ENCODE assay signal across 8 cellular contexts in the genomic region with DNA sequence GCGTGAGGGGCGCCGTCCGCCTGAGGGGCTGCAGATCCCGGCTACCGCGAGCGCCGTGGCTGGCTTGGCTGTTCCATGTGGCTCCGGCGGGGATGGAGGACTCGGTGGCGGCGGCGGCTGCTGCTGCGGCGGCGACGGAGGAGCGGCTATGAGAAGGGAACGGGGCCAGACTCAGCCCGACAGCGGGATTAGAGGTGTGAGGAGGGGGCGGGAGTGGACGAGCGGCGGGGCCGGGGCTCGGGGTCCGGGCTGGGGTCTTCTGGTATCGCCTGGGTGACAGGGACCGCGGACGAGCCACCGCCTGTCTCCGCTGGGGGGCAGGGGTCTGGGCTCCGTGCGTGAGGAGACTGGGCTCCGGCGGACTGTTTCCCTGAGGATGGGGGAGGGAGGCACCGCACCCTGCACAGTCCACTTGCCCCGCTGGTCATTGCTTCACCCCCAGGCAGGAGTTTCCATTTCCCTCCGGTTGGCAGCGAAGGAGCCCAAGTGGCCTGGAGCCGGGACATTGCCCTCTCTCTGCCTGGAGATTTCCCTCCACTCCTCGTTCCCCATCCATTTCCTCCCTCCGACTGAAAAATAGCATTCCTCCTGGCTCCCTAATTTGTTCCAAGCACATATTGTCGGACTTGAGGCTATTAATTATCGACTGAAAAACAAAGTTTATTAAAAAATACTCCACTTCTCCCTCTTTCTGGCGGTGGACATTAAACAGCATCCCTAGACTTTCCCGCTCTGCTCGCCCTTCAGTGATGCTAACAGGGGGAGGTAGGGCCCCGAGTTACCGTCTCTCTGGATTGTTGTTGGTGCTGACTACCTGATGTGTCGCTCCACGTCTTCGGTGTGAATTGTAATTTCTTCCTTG. TPM values are rescaled to one million over a fixed set of nuclear protein-coding genes. Genes with fewer than 3 reads are reported as not detected.
DNase-seq lines count a peak whose midpoint lies in the region; ATAC-seq and TF ChIP-seq lines count a peak whose summit lies in the region.

No MANE protein-coding gene starts in this region.

- peak overlapping the region; percentile 79 to 91 for H3K4me3 ChIP-seq in esophagus (ENCODE audit: low read depth in 1 of 2, low read length in 2 of 2)
- H3K4me3 ChIP-seq in mononuclear cell (ENCODE audit: low read length): peak overlapping the region; percentile 65

- WGBS in esophagus, 2 donors: 1 to 2% methylated on average over 36 to 57 of the region's 57 CpGs

- no peaks in the 10 kb centered on the region for H3K27me3 ChIP-seq in esophagus (ENCODE audit: control insufficient read depth in 1 of 2, insufficient read depth in 2 of 2, low read length in 2 of 2)
- H3K27me3 ChIP-seq in mononuclear cell (ENCODE audit: insufficient read depth, low read length): no peaks in the 10 kb centered on the region

- H3K4me1 Mint-ChIP-seq in HFFc6 (ENCODE audit: low read depth): peaks cover 34% of the 10 kb centered on the region
- peaks cover 29% of the 10 kb centered on the region for H3K4me1 Mint-ChIP-seq in activated CD8-positive, alpha-beta memory T cell treated with anti-CD3 and anti-CD28 coated beads, Interleukin-2, amount 10 ng/mL, durations not matched to agents 7 days and 5 days

- H3K27ac ChIP-seq in esophagus (ENCODE audit: low read depth in 2 of 2, low read length in 1 of 2): peak overlapping the region; percentile 79 to 95

- H3K27me3 Mint-ChIP-seq in HFFc6 (ENCODE audit: insufficient read depth): peaks cover 3% of the 10 kb centered on the region
- peaks cover 5% of the 10 kb centered on the region for H3K27me3 Mint-ChIP-seq in activated CD8-positive, alpha-beta memory T cell treated with anti-CD3 and anti-CD28 coated beads, Interleukin-2, amount 10 ng/mL, durations not matched to agents 7 days and 5 days

- H3K9me3 Mint-ChIP-seq in HFFc6: peaks cover 10% of the 10 kb centered on the region
- peaks cover 6% of the 10 kb centered on the region for H3K9me3 Mint-ChIP-seq in activated CD8-positive, alpha-beta memory T cell treated with anti-CD3 and anti-CD28 coated beads, Interleukin-2, amount 10 ng/mL, durations not matched to agents 7 days and 5 days (ENCODE audit: low read depth)

- H3K36me3 Mint-ChIP-seq in HFFc6 (ENCODE audit: low read depth): peaks cover 28% of the 10 kb centered on the region
- H3K36me3 Mint-ChIP-seq in activated CD8-positive, alpha-beta memory T cell treated with anti-CD3 and anti-CD28 coated beads, Interleukin-2, amount 10 ng/mL, durations not matched to agents 7 days and 5 days: peaks cover 19% of the 10 kb centered on the region

- no peak for ATAC-seq in activated CD8-positive, alpha-beta memory T cell treated with anti-CD3 and anti-CD28 coated beads, Interleukin-2, amount 10 ng/mL, durations not matched to agents 7 days and 5 days

- peak; percentile 14 for DNase-seq in NCI-H1694 treated with DMSO at 0.1 percent for 48 hours (lab: John Stamatoyannopoulos, UW)
- no peak for DNase-seq in NCI-H1694 (lab: John Stamatoyannopoulos, UW)
- DNase-seq in HFFc6: peak; percentile 31
- DNase-seq in NCI-H2171 (lab: John Stamatoyannopoulos, UW): peak; percentile 52
- peak; percentile 53 for DNase-seq in activated CD8-positive, alpha-beta memory T cell treated with anti-CD3 and anti-CD28 coated beads, Interleukin-2, amount 10 ng/mL, durations not matched to agents 7 days and 5 days
- DNase-seq in superior temporal gyrus (ENCODE audit: extremely low spot score): peak; percentile 62

- H3K9me3 ChIP-seq in esophagus (ENCODE audit: control insufficient read depth in 2 of 2, insufficient read depth in 1 of 2, low read depth in 1 of 2, low read length in 1 of 2) (no peaks in the 10 kb centered on the region), mononuclear cell (ENCODE audit: low read depth, low read length) (no peaks in the 10 kb centered on the region)

- H3K4me3 Mint-ChIP-seq in HFFc6: peak overlapping the region; percentile 94
- H3K4me3 Mint-ChIP-seq in activated CD8-positive, alpha-beta memory T cell treated with anti-CD3 and anti-CD28 coated beads, Interleukin-2, amount 10 ng/mL, durations not matched to agents 7 days and 5 days: peak overlapping the region; percentile 83

- H3K4me1 ChIP-seq in esophagus (ENCODE audit: control insufficient read depth in 2 of 2, insufficient read depth in 2 of 2, low read length in 1 of 2): no peaks in the 10 kb centered on the region
- H3K4me1 ChIP-seq in mononuclear cell (ENCODE audit: insufficient read depth, low read length): peaks cover 19% of the 10 kb centered on the region

- CTCF ChIA-PET in activated CD8-positive, alpha-beta memory T cell treated with anti-CD3 and anti-CD28 coated beads, Interleukin-2, amount 10 ng/mL, durations not matched to agents 7 days and 5 days (lab: Charles Lee): interaction anchor here (1.5 kb wide), 1 partner anchor 249 kb away, joined by 3 read pairs; no protein-coding TSS in a partner anchor

- H3K36me3 ChIP-seq in esophagus (ENCODE audit: control insufficient read depth in 2 of 2, insufficient read depth in 2 of 2, low read length in 1 of 2): no peaks in the 10 kb centered on the region

- H3K27ac Mint-ChIP-seq in HFFc6: peak overlapping the region; percentile 72
- peak overlapping the region; percentile 80 for H3K27ac Mint-ChIP-seq in activated CD8-positive, alpha-beta memory T cell treated with anti-CD3 and anti-CD28 coated beads, Interleukin-2, amount 10 ng/mL, durations not matched to agents 7 days and 5 days

- TF ChIP-seq CTCF in HFFc6 (IDR thresholded peaks at IDR 0.05): peak; percentile 72

RNA-seq across cellular contexts. Expression of a gene that starts 0.6 kb away (rescaled TPM):
- 10 to 100 TPM; 72.7 to 87.3 (median 80.6) TPM for total RNA-seq in HFFc6 (2021; fragmentation: NEBNext Ultra II Directional; extraction: Animal tissue kit (Norgen Biotek cat#: 25700))
- total RNA-seq in activated CD8-positive, alpha-beta memory T cell treated with anti-CD3 and anti-CD28 coated beads, Interleukin-2, amount 10 ng/mL, durations not matched to agents 7 days and 5 days: 10 to 100 TPM; 22.7 to 29.5 TPM
- 10 to 100 TPM; 14.1 to 28.9 TPM for polyA plus RNA-seq in esophagus
- total RNA-seq in mononuclear cell: 31.6 TPM
